In the genomic region with DNA sequence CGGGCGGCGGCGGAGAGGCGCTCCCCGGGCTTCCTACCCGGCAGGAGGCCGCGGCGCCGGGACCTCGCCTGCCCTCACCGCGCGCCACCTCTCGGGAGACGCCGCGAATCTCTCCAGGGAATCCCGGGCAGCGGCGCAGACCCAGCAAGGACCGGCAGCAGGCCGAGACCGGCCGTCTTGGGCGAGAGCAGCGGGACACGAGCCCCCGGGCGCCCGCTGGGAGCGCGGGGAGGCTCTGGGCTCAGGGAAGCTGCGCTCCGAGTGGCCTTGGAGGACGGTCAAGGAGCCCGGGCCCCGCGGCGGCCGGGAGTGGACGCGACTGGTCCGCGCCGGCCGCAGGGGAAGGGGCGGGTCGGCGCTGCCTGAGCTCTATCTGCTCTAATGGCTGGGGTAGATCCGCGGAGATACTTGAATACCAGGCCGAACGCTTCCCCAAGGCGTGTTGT, we compare ENCODE assay signal across 8 cellular contexts. TPM values are rescaled to one million over a fixed set of nuclear protein-coding genes. Genes with fewer than 3 reads are reported as not detected.
DNase-seq lines count a peak whose midpoint lies in the region; TF ChIP-seq lines count a peak whose summit lies in the region.

No MANE protein-coding gene starts in this region.

- H3K9me3 ChIP-seq in GM23248 (ENCODE audit: low read depth): no peaks in the 10 kb centered on the region
- no peaks in the 10 kb centered on the region; the same call in 1 of the 2 replicates for H3K9me3 ChIP-seq in SJSA1 (replicated peaks)
- H3K9me3 ChIP-seq in OCI-LY7 (ENCODE audit: low read length): no peaks in the 10 kb centered on the region

- H3K4me1 Mint-ChIP-seq in glutamatergic neuron (ENCODE audit: low read depth, unreplicated experiment) (no peaks in the 10 kb centered on the region), progenitor cell of endocrine pancreas (ENCODE audit: low read depth) (peaks cover 47% of the 10 kb centered on the region)

- no peaks in the 10 kb centered on the region for H3K9me3 Mint-ChIP-seq in glutamatergic neuron (ENCODE audit: unreplicated experiment)
- peaks cover 7% of the 10 kb centered on the region for H3K9me3 Mint-ChIP-seq in progenitor cell of endocrine pancreas (ENCODE audit: low read depth)

- H2AFZ ChIP-seq in GM23248: peak overlapping the region; percentile 90
- H2AFZ ChIP-seq in OCI-LY7 (ENCODE audit: low read length): no peak overlapping the region

- H3K27ac Mint-ChIP-seq in glutamatergic neuron (ENCODE audit: unreplicated experiment) (no peak overlapping the region), progenitor cell of endocrine pancreas (peak overlapping the region; percentile 81)

- in situ Hi-C loops in GM23248 (cut with MboI): no loop called here

- no peak for TF ChIP-seq CTCF in glutamatergic neuron (IDR thresholded peaks at IDR 0.05; ENCODE audit: partially characterized antibody, unreplicated experiment)
- TF ChIP-seq CTCF in progenitor cell of endocrine pancreas (IDR thresholded peaks at IDR 0.05; ENCODE audit: unreplicated experiment): no peak
- TF ChIP-seq CTCF in OCI-LY7 (conservative IDR thresholded peaks at IDR 0.05; ENCODE audit: low read length): no peak

- POLR2A ChIA-PET in OCI-LY7 (lab: Charles Lee): interaction anchor here (0.9 to 1.5 kb wide), 2 partner anchors 9 to 24 kb away, joined by 3 read pairs; no protein-coding TSS in a partner anchor

- H3K36me3 Mint-ChIP-seq in glutamatergic neuron (ENCODE audit: unreplicated experiment) (no peaks in the 10 kb centered on the region), progenitor cell of endocrine pancreas (ENCODE audit: insufficient read depth) (peaks cover 11% of the 10 kb centered on the region)

- DNase-seq in ELF-1 (ENCODE audit: low read depth, low spot score): peak; percentile 88
- peak; percentile 51 for DNase-seq in GM23248
- DNase-seq in SJSA1 (ENCODE audit: low read depth in 1 of 2, low spot score in 2 of 2): no peak
- peak; percentile 56 for DNase-seq in glutamatergic neuron
- DNase-seq in progenitor cell of endocrine pancreas (ENCODE audit: low spot score, unreplicated experiment): no peak
- no peak for DNase-seq in stimulated activated naive CD4-positive, alpha-beta T cell treated with Interleukin-2 at 50 U/mL for 16 hours (lab: John Stamatoyannopoulos, UW)
- no peak for DNase-seq in foreskin melanocyte
- no peak for DNase-seq in OCI-LY7 (ENCODE audit: low spot score)

- whole genome bisulfite sequencing in GM23248 (ENCODE audit: low coverage in 1 of 2, low lambda C conversion rate in 2 of 2, missing lambda C conversion rate in 2 of 2), 2 experiments: 2 to 3% methylated on average over 52 to 55 of the region's 56 CpGs

- peak overlapping the region; percentile 75 for H3K4me2 ChIP-seq in GM23248 (ENCODE audit: unreplicated experiment)
- no peak overlapping the region for H3K4me2 ChIP-seq in OCI-LY7 (ENCODE audit: low read length)

- peaks cover 63% of the 10 kb centered on the region for H3K27me3 ChIP-seq in GM23248 (replicated peaks; ENCODE audit: insufficient read depth)
- H3K27me3 ChIP-seq in SJSA1 (replicated peaks): peaks cover 49% of the 10 kb centered on the region

- peaks cover 35% of the 10 kb centered on the region for H3K27me3 Mint-ChIP-seq in glutamatergic neuron (ENCODE audit: unreplicated experiment)
- H3K27me3 Mint-ChIP-seq in progenitor cell of endocrine pancreas: peaks cover 3% of the 10 kb centered on the region

- intact Hi-C loops in OCI-LY7 (cut with micrococcal nuclease; ENCODE audit: unreplicated experiment): no loop called here

- peak overlapping the region; percentile 53 for H3K9ac ChIP-seq in GM23248

- H3K4me1 ChIP-seq in GM23248 (ENCODE audit: insufficient read depth) (no peaks in the 10 kb centered on the region), SJSA1 (replicated peaks) (peaks cover 11% of the 10 kb centered on the region), OCI-LY7 (ENCODE audit: insufficient read depth, low read length, poor library complexity, severe bottlenecking) (no peaks in the 10 kb centered on the region)

- CTCF ChIA-PET in OCI-LY7 (lab: Charles Lee; ENCODE audit: unreplicated experiment): no interaction called here

- H3F3A ChIP-seq in GM23248 (ENCODE audit: insufficient read depth): no peaks in the 10 kb centered on the region

- H3K4me3 ChIP-seq in GM23248 (peak overlapping the region; percentile 70), SJSA1 (peak overlapping the region; percentile 26), OCI-LY7 (ENCODE audit: low read depth, low read length, poor library complexity, severe bottlenecking) (no peak overlapping the region)

- H3K79me2 ChIP-seq in GM23248 (ENCODE audit: insufficient read depth) (no peaks in the 10 kb centered on the region), OCI-LY7 (ENCODE audit: insufficient read depth, low read depth, low read length) (no peaks in the 10 kb centered on the region)

- BruUV-seq in OCI-LY7 (replicated peaks; lab: Mats Ljungman, UMichigan): no TSS peak

- H3K9me2 ChIP-seq in GM23248 (ENCODE audit: insufficient read depth) (no peaks in the 10 kb centered on the region), OCI-LY7 (ENCODE audit: insufficient read depth, low read length) (no peaks in the 10 kb centered on the region)

- H4K20me1 ChIP-seq in GM23248 (ENCODE audit: insufficient read depth) (no peaks in the 10 kb centered on the region), OCI-LY7 (ENCODE audit: insufficient read depth, low read length) (no peaks in the 10 kb centered on the region)

- no peaks in the 10 kb centered on the region for H3K36me3 ChIP-seq in GM23248 (ENCODE audit: low read depth)
- H3K36me3 ChIP-seq in SJSA1: no peaks in the 10 kb centered on the region
- no peaks in the 10 kb centered on the region for H3K36me3 ChIP-seq in OCI-LY7 (ENCODE audit: insufficient read depth, low read length)

- H3K27ac ChIP-seq in GM23248: no peak overlapping the region
- no peak overlapping the region for H3K27ac ChIP-seq in SJSA1
- no peak overlapping the region for H3K27ac ChIP-seq in OCI-LY7 (ENCODE audit: low read depth, low read length, poor library complexity, severe bottlenecking)

- peak overlapping the region; percentile 67 for H3K4me3 Mint-ChIP-seq in glutamatergic neuron (ENCODE audit: unreplicated experiment)
- H3K4me3 Mint-ChIP-seq in progenitor cell of endocrine pancreas (ENCODE audit: low read depth): peak overlapping the region; percentile 75

RNA-seq across cellular contexts. Expression of a gene that starts 14.7 kb away (rescaled TPM):
- not detected in 2 replicates for total RNA-seq in GM23248 (2014; rRNA removed; shearing (Covaris generic))
- not detected in 2 replicates for polyA plus RNA-seq in GM23248 (2016; fragmentation: Nextera tagmentation; extraction: Ambion mirVana)
- total RNA-seq in SJSA1 (2014; rRNA removed; shearing (Covaris generic)): not detected in 2 replicates
- 1.1 TPM for total RNA-seq in glutamatergic neuron (ENCODE audit: unreplicated experiment)
- 24.8 and 31.0 TPM in 2 replicates for total RNA-seq in progenitor cell of endocrine pancreas
- not detected in 2 replicates for total RNA-seq in OCI-LY7 (2014; rRNA removed; shearing (Covaris generic))
- total RNA-seq in OCI-LY7 (2022): not detected in 2 replicates

RNA-seq across cellular contexts. Expression of a gene that starts 34.1 kb away (rescaled TPM):
- not detected in 2 replicates for total RNA-seq in GM23248 (2014; rRNA removed; shearing (Covaris generic))
- not detected in 2 replicates for polyA plus RNA-seq in GM23248 (2016; fragmentation: Nextera tagmentation; extraction: Ambion mirVana)
- not detected in 2 replicates for total RNA-seq in SJSA1 (2014; rRNA removed; shearing (Covaris generic))
- not detected for total RNA-seq in glutamatergic neuron (ENCODE audit: unreplicated experiment)
- total RNA-seq in progenitor cell of endocrine pancreas: not detected in 2 replicates
- total RNA-seq in OCI-LY7 (2014; rRNA removed; shearing (Covaris generic)): not detected in 2 replicates
- total RNA-seq in OCI-LY7 (2022): not detected in 2 replicates

RNA-seq across cellular contexts. Expression of a gene that starts 34.6 kb away (rescaled TPM):
- not detected in 2 replicates for total RNA-seq in GM23248 (2014; rRNA removed; shearing (Covaris generic))
- polyA plus RNA-seq in GM23248 (2016; fragmentation: Nextera tagmentation; extraction: Ambion mirVana): not detected in 2 replicates
- not detected in 2 replicates for total RNA-seq in SJSA1 (2014; rRNA removed; shearing (Covaris generic))
- not detected for total RNA-seq in glutamatergic neuron (ENCODE audit: unreplicated experiment)
- 260 and 303 TPM in 2 replicates for total RNA-seq in progenitor cell of endocrine pancreas
- total RNA-seq in OCI-LY7 (2014; rRNA removed; shearing (Covaris generic)): not detected in 2 replicates
- not detected in 2 replicates for total RNA-seq in OCI-LY7 (2022)

Comparison
In these comparisons a context has a peak if more than half of its experiments do, and no peak if none do; other contexts are left out.
1. DNase-seq: peak in ELF-1 (single experiment), GM23248 (single experiment) and glutamatergic neuron (single experiment); none in SJSA1 (0 of 2), progenitor cell of endocrine pancreas (single experiment), stimulated activated naive CD4-positive, alpha-beta T cell treated with Interleukin-2 at 50 U/mL for 16 hours (single experiment), foreskin melanocyte (single experiment) and OCI-LY7 (single experiment).
2. RNA of a gene that starts 14.7 kb away (total RNA-seq): 24.8 to 31.0 TPM in progenitor cell of endocrine pancreas; 1.1 TPM in glutamatergic neuron (single experiment), not detected in GM23248, not detected in SJSA1 and not detected in OCI-LY7; every median in the first group is over 10 times any median in the second.
3. RNA of a gene that starts 34.6 kb away (total RNA-seq): 260 to 303 TPM in progenitor cell of endocrine pancreas; not detected in GM23248, not detected in SJSA1, not detected in glutamatergic neuron (single experiment) and not detected in OCI-LY7; every median in the first group is over 100 times any median in the second.